In genomic region chr11:112182867-112183266, GRCh38 we compare ENCODE assay signal across 29 cellular contexts. TPM values are rescaled to one million over a fixed set of nuclear protein-coding genes. Genes with fewer than 3 reads are reported as not detected.
"Had no signal": no experiment of that assay in that cellular context is flagged by ENCODE, and none has a peak within 500 bp of the region (broad histone marks: within the 10 kb centered on the region; RNA-seq: fewer than 3 reads in every experiment).

No MANE protein-coding gene starts in this region.

- H3K27me3 ChIP-seq: stomach, suprapubic skin, testis, thyroid gland, tibial artery, tibial nerve, transverse colon, upper lobe of left lung, upper lobe of right lung, uterus, vagina had no signal

- ATAC-seq: stimulated activated effector memory CD8-positive, alpha-beta T cell treated with anti-CD3 and anti-CD28 coated beads, Interleukin-12 subunit alpha, Interleukin-12 subunit beta, amount 100 ng/mL, for 72 hours; stimulated activated memory B cell treated with anti-CD40 and anti-IgM and Interleukin-4, amounts not matched to agents 10 μg/mL and 1 μg/mL and 100 μg/mL, for 72 hours; stimulated activated naive CD8-positive, alpha-beta T cell treated with anti-CD3 and anti-CD28 coated beads, Interleukin-15, amount 100 ng/mL, for 72 hours; stimulated activated naive CD8-positive, alpha-beta T cell treated with anti-CD3 and anti-CD28 coated beads, Interleukin-15, Interleukin-2, amounts not matched to agents 100 U/mL and 50 U/mL, for 24 hours; upper lobe of right lung had no signal

- H3K9me3 Mint-ChIP-seq: stimulated activated effector memory CD8-positive, alpha-beta T cell treated with anti-CD3 and anti-CD28 coated beads, Interleukin-12 subunit alpha, Interleukin-12 subunit beta, amount 100 ng/mL, for 72 hours; stimulated activated memory B cell treated with anti-CD40 and anti-IgM and Interleukin-4, amounts not matched to agents 10 μg/mL and 1 μg/mL and 100 μg/mL, for 72 hours; stimulated activated naive B cell treated with anti-CD40 and anti-IgM and Interleukin-4, amounts not matched to agents 10 μg/mL and 1 μg/mL and 100 μg/mL, for 72 hours; stimulated activated naive CD8-positive, alpha-beta T cell treated with anti-CD3 and anti-CD28 coated beads, Interleukin-15, amount 100 ng/mL, for 72 hours; stimulated activated naive CD8-positive, alpha-beta T cell treated with anti-CD3 and anti-CD28 coated beads, Interleukin-15, Interleukin-2, amounts not matched to agents 100 ng/mL and 50 ng/mL, for 24 hours; type B pancreatic cell had no signal

- H3K27ac Mint-ChIP-seq: stimulated activated effector memory CD8-positive, alpha-beta T cell treated with anti-CD3 and anti-CD28 coated beads, Interleukin-12 subunit alpha, Interleukin-12 subunit beta, amount 100 ng/mL, for 72 hours; stimulated activated memory B cell treated with anti-CD40 and anti-IgM and Interleukin-4, amounts not matched to agents 10 μg/mL and 1 μg/mL and 100 μg/mL, for 72 hours; stimulated activated naive B cell treated with anti-CD40 and anti-IgM and Interleukin-4, amounts not matched to agents 10 μg/mL and 1 μg/mL and 100 μg/mL, for 72 hours; stimulated activated naive CD8-positive, alpha-beta T cell treated with anti-CD3 and anti-CD28 coated beads, Interleukin-15, amount 100 ng/mL, for 72 hours; stimulated activated naive CD8-positive, alpha-beta T cell treated with anti-CD3 and anti-CD28 coated beads, Interleukin-15, Interleukin-2, amounts not matched to agents 100 ng/mL and 50 ng/mL, for 24 hours; type B pancreatic cell had no signal

- H3K4me3 Mint-ChIP-seq: stimulated activated effector memory CD8-positive, alpha-beta T cell treated with anti-CD3 and anti-CD28 coated beads, Interleukin-12 subunit alpha, Interleukin-12 subunit beta, amount 100 ng/mL, for 72 hours; stimulated activated memory B cell treated with anti-CD40 and anti-IgM and Interleukin-4, amounts not matched to agents 10 μg/mL and 1 μg/mL and 100 μg/mL, for 72 hours; stimulated activated naive B cell treated with anti-CD40 and anti-IgM and Interleukin-4, amounts not matched to agents 10 μg/mL and 1 μg/mL and 100 μg/mL, for 72 hours; stimulated activated naive CD8-positive, alpha-beta T cell treated with anti-CD3 and anti-CD28 coated beads, Interleukin-15, amount 100 ng/mL, for 72 hours; stimulated activated naive CD8-positive, alpha-beta T cell treated with anti-CD3 and anti-CD28 coated beads, Interleukin-15, Interleukin-2, amounts not matched to agents 100 ng/mL and 50 ng/mL, for 24 hours; type B pancreatic cell had no signal

- H3K27me3 Mint-ChIP-seq: stimulated activated memory B cell treated with anti-CD40 and anti-IgM and Interleukin-4, amounts not matched to agents 10 μg/mL and 1 μg/mL and 100 μg/mL, for 72 hours had no signal

- H3K4me1 ChIP-seq: suprapubic skin, testis, tibial artery, tibial nerve, transverse colon, upper lobe of left lung, upper lobe of right lung, uterus, vagina had no signal

- H3K36me3 ChIP-seq: stomach, suprapubic skin, thoracic aorta, thyroid gland, tibial artery, tibial nerve, transverse colon, upper lobe of left lung, upper lobe of right lung, uterus, vagina had no signal

- H3K4me1 Mint-ChIP-seq: stimulated activated naive CD8-positive, alpha-beta T cell treated with anti-CD3 and anti-CD28 coated beads, Interleukin-15, amount 100 ng/mL, for 72 hours had no signal

- H3K4me3 ChIP-seq: stomach, suprapubic skin, testis, thoracic aorta, thyroid gland, tibial artery, tibial nerve, transverse colon, upper lobe of left lung, upper lobe of right lung, uterus, vagina had no signal

- H3K36me3 Mint-ChIP-seq: stimulated activated effector memory CD8-positive, alpha-beta T cell treated with anti-CD3 and anti-CD28 coated beads, Interleukin-12 subunit alpha, Interleukin-12 subunit beta, amount 100 ng/mL, for 72 hours; stimulated activated memory B cell treated with anti-CD40 and anti-IgM and Interleukin-4, amounts not matched to agents 10 μg/mL and 1 μg/mL and 100 μg/mL, for 72 hours; type B pancreatic cell had no signal

- H3K9me3 ChIP-seq: stomach, suprapubic skin, testis, thoracic aorta, thyroid gland, tibial artery, tibial nerve, transverse colon, upper lobe of left lung, upper lobe of right lung, uterus, vagina had no signal

- DNase-seq: stimulated activated CD4-positive, alpha-beta T cell treated with anti-CD3 and anti-CD28 coated beads, Interleukin-2, amount 100 ng/mL, for 48 hours; stimulated activated CD4-positive, alpha-beta T cell treated with anti-CD3 and anti-CD28 coated beads, Interleukin-4, amount 100 ng/mL, for 1 hour; stimulated activated CD4-positive, alpha-beta T cell treated with anti-CD3 and anti-CD28 coated beads, Interleukin-4, amount 100 ng/mL, for 24 hours; stimulated activated CD4-positive, alpha-beta T cell treated with anti-CD3 and anti-CD28 coated beads, Interleukin-4, amount 100 ng/mL, for 4 hours; stimulated activated CD8-positive, alpha-beta memory T cell treated with anti-CD3 and anti-CD28 coated beads, Interleukin-4, amount 100 ng/mL, for 48 hours; stimulated activated naive B cell treated with anti-CD40 and anti-IgM and Interleukin-4, amounts not matched to agents 10 μg/mL and 1 μg/mL and 100 μg/mL, for 72 hours; stimulated activated naive CD4-positive, alpha-beta T cell; stimulated activated naive CD4-positive, alpha-beta T cell treated with Interleukin-2 at 50 U/mL for 16 hours; stimulated activated naive CD8-positive, alpha-beta T cell treated with anti-CD3 and anti-CD28 coated beads, Interleukin-15, amount 100 ng/mL, for 72 hours; stimulated activated naive CD8-positive, alpha-beta T cell treated with anti-CD3 and anti-CD28 coated beads, Interleukin-15, Interleukin-2, amounts not matched to agents 100 U/mL and 50 U/mL, for 24 hours; stomach; substantia nigra; testis; thyroid gland; tibial artery; transverse colon; trophoblast cell; upper lobe of left lung; upper lobe of right lung; uterus had no signal

- FAIRE-seq: urothelium cell line had no signal

- H3K27ac ChIP-seq: stomach, suprapubic skin, testis, thoracic aorta, thyroid gland, tibial artery, tibial nerve, transverse colon, upper lobe of left lung, upper lobe of right lung, uterus, vagina had no signal

RNA-seq across cellular contexts. Expression of gene TEX12, which starts 15.7 kb away (rescaled TPM):
- total RNA-seq: upper lobe of right lung, vagina had no signal
